Comparison of ENCODE assay signal across 19 cellular contexts in genomic region chr3:127320529-127321121, GRCh38. TPM values are rescaled to one million over a fixed set of nuclear protein-coding genes. Genes with fewer than 3 reads are reported as not detected.
DNase-seq lines count a peak whose midpoint lies in the region; ATAC-seq, FAIRE-seq and TF ChIP-seq lines count a peak whose summit lies in the region.
"Had no signal": no experiment of that assay in that cellular context is flagged by ENCODE, and none has a peak within 500 bp of the region (broad histone marks: within the 10 kb centered on the region; RNA-seq: fewer than 3 reads in every experiment).

No MANE protein-coding gene starts in this region.

- ATAC-seq in A549: no peak
- no peak for ATAC-seq in HCT116
- no peak for ATAC-seq in GM19452 (IDR thresholded peaks at IDR 0.05; ENCODE audit: unreplicated experiment)
- ATAC-seq in GM19467 (IDR thresholded peaks at IDR 0.05; ENCODE audit: unreplicated experiment): no peak
- ATAC-seq: left lobe of liver; stimulated activated naive CD8-positive, alpha-beta T cell treated with anti-CD3 and anti-CD28 coated beads, Interleukin-15, amount 100 ng/mL, for 72 hours had no signal

- H3K9me3 ChIP-seq in A549: no peaks in the 10 kb centered on the region
- no peaks in the 10 kb centered on the region for H3K9me3 ChIP-seq in HCT116 (ENCODE audit: control insufficient read depth in 1 of 2, insufficient read depth in 1 of 2, low read depth in 1 of 2, low read length in 2 of 2)
- H3K9me3 ChIP-seq in ascending aorta: no peaks in the 10 kb centered on the region
- H3K9me3 ChIP-seq: vagina had no signal

- H3K4me1 ChIP-seq in A549: no peaks in the 10 kb centered on the region
- H3K4me1 ChIP-seq in HCT116 (ENCODE audit: control insufficient read depth in 1 of 2, insufficient read depth in 2 of 2, low read length in 2 of 2): no peaks in the 10 kb centered on the region
- H3K4me1 ChIP-seq in ascending aorta: no peaks in the 10 kb centered on the region
- H3K4me1 ChIP-seq: vagina had no signal

- no peaks in the 10 kb centered on the region for H3K79me2 ChIP-seq in HCT116 (ENCODE audit: insufficient read depth, low read length)

- H3K4me2 ChIP-seq in A549 (no peak overlapping the region), HCT116 (ENCODE audit: low read length) (no peak overlapping the region)

- DNase-seq in A549 (ENCODE audit: low read depth in 1 of 2, low spot score in 1 of 2) (no peak), HCT116 (ENCODE audit: low read depth, low spot score) (no peak), RPMI8226 (peak; percentile 8), iPS DF 19.7 (ENCODE audit: low read depth, low spot score) (peak; percentile 12), mesenteric fat pad (ENCODE audit: low spot score) (no peak), ascending aorta (ENCODE audit: low spot score in 2 of 2) (no peak)
- DNase-seq: Calu3; hippocampal formation; Karpas-422; NCI-H1930; NCI-H524; stimulated activated naive CD8-positive, alpha-beta T cell treated with anti-CD3 and anti-CD28 coated beads, Interleukin-15, amount 100 ng/mL, for 72 hours; T-helper 1 cell had no signal

- no TSS peak for BruUV-seq in HCT116 (replicated peaks; lab: Mats Ljungman, UMichigan)

- no peaks in the 10 kb centered on the region for H4K20me1 ChIP-seq in HCT116 (ENCODE audit: insufficient read depth)

- no peak overlapping the region for H3K27ac ChIP-seq in A549
- no peak overlapping the region for H3K27ac ChIP-seq in HCT116 (ENCODE audit: low read depth, low read length)
- no peak overlapping the region for H3K27ac ChIP-seq in ascending aorta
- H3K27ac ChIP-seq: vagina had no signal

- no peaks in the 10 kb centered on the region for H3K9me2 ChIP-seq in HCT116 (ENCODE audit: insufficient read depth)

- intact Hi-C loops in HCT116 (cut with micrococcal nuclease) (no loop called here), ascending aorta (cut with DNase I) (no loop called here)

- 9% methylated on average over 3 of the region's 4 CpGs for WGBS in A549 (ENCODE audit: missing lambda C conversion rate)

- no peak for TF ChIP-seq EP300 in A549 (IDR thresholded peaks at IDR 0.05)

- no peak for FAIRE-seq in A549 (lab: Jason Lieb, UNC)
- FAIRE-seq: RCC 7860 had no signal

- H3K4me3 ChIP-seq in A549: no peak overlapping the region
- H3K4me3 ChIP-seq in HCT116 (replicated peaks in 1 of 2; ENCODE audit: low read depth in 1 of 2, low read length in 2 of 2): no peak overlapping the region
- H3K4me3 ChIP-seq in ascending aorta: no peak overlapping the region
- H3K4me3 ChIP-seq: vagina had no signal

- CTCF ChIA-PET in A549 (lab: Yijun Ruan, JAX): no interaction called here
- CTCF ChIA-PET in HCT116 (lab: Charles Lee): no interaction called here

- peaks cover 27% of the 10 kb centered on the region; the same call in 1 of the 2 replicates for H3K27me3 ChIP-seq in HCT116 (ENCODE audit: insufficient read depth, low read length)
- no peaks in the 10 kb centered on the region for H3K27me3 ChIP-seq in ascending aorta
- H3K27me3 ChIP-seq: vagina had no signal

- H3K36me3 ChIP-seq in HCT116 (ENCODE audit: control insufficient read depth in 1 of 2, insufficient read depth in 2 of 2, low read length in 2 of 2) (no peaks in the 10 kb centered on the region), ascending aorta (no peaks in the 10 kb centered on the region)
- H3K36me3 ChIP-seq: vagina had no signal

- TF ChIP-seq CTCF in A549 (IDR thresholded peaks at IDR 0.05) (no peak), HCT116 (IDR thresholded peaks at IDR 0.05 in 2 of 3, conservative IDR thresholded peaks at IDR 0.05 in 1 of 3; ENCODE audit: borderline replicate concordance in 1 of 3, insufficient read depth in 1 of 3, low read depth in 2 of 3, low read length in 2 of 3) (no peak), ascending aorta (IDR thresholded peaks at IDR 0.05) (no peak)

- TF ChIP-seq POLR2A in A549 (IDR thresholded peaks at IDR 0.05; ENCODE audit: low read length) (no peak), HCT116 (IDR thresholded peaks at IDR 0.05; ENCODE audit: borderline replicate concordance, extremely low read depth, insufficient read depth, insufficient read length) (no peak)

- no peak for TF ChIP-seq RAD21 in A549 (conservative IDR thresholded peaks at IDR 0.05 in 1 of 2, IDR thresholded peaks at IDR 0.05 in 1 of 2)
- TF ChIP-seq RAD21 in HCT116 (IDR thresholded peaks at IDR 0.05; ENCODE audit: low read depth): no peak

- no peak overlapping the region for H2AFZ ChIP-seq in HCT116 (ENCODE audit: low read depth, low read length, poor library complexity, severe bottlenecking)

- RAD21 ChIA-PET in HCT116 (lab: Charles Lee; ENCODE audit: low non-redundant PET in 1 of 2, low total read pairs in 2 of 2, uncharacterized antibody in 2 of 2, unreplicated experiment in 2 of 2): no interaction called here

- H3K9ac ChIP-seq in HCT116 (ENCODE audit: low read length): no peak overlapping the region

- POLR2A ChIA-PET in A549 (lab: Yijun Ruan, JAX) (no interaction called here), HCT116 (lab: Charles Lee) (no interaction called here)

TF ChIP-seq in A549, 52 proteins besides CTCF, POLR2A, EP300 and RAD21:
- TF ChIP-seq EHMT2 (IDR thresholded peaks at IDR 0.05; ENCODE audit: low read depth) (0 out of 2 replicates have a peak, but pooled peaks have one; percentile 26), REST (IDR thresholded peaks at IDR 0.05) (peak; percentile 77), CBX8 (IDR thresholded peaks at IDR 0.05) (no peak)

TF ChIP-seq in HCT116, 20 proteins besides CTCF, POLR2A, EP300 and RAD21:
- TF ChIP-seq TCF7L2 (IDR thresholded peaks at IDR 0.05; ENCODE audit: borderline replicate concordance, extremely low read depth, insufficient read depth, insufficient read length) (no peak), EZH2 (IDR thresholded peaks at IDR 0.05) (no peak), REST (IDR thresholded peaks at IDR 0.05; ENCODE audit: low read depth) (peak; percentile 79)

RNA-seq across cellular contexts. Expression of gene PRR20G, which starts 32.8 kb away (rescaled TPM):
- polyA plus RNA-seq in A549 (2011; rRNA removed): not detected in 2 replicates
- not detected in 2 replicates for polyA plus RNA-seq in A549 (2012; cell fraction: cytosol; rRNA removed)
- not detected in 2 replicates for polyA plus RNA-seq in A549 (2012; cell fraction: nucleus; rRNA removed)
- not detected in 3 replicates for polyA plus RNA-seq in A549 (2017; fragmentation: RNase III; extraction: RNeasy Plus Mini Kit Qiagen cat#74134 plus additional on column Dnase treatment)
- not detected in 2 replicates for polyA minus RNA-seq in A549 (2011; rRNA and poly(A)+ RNA removed)
- total RNA-seq in HCT116 (2021; ENCODE audit: unreplicated experiment): 0.30 TPM
- polyA plus RNA-seq in HCT116 (2012): 0.25 and 0.33 TPM in 2 replicates
- not detected for total RNA-seq in mesenteric fat pad
- total RNA-seq in ascending aorta: not detected
- total RNA-seq: Calu3, left lobe of liver, posterior vena cava, vagina had no signal

Comparison
In these comparisons a context has a peak if more than half of its experiments do, and no peak if none do; other contexts are left out.
1. DNase-seq: peak in RPMI8226 (single experiment) and iPS DF 19.7 (single experiment); none in A549 (0 of 2), HCT116 (single experiment), mesenteric fat pad (single experiment) and ascending aorta (0 of 2).
2. Of the 6 proteins assayed by ChIP-seq in both A549 and HCT116: peak only in A549: none; only in HCT116: none; in both: REST; in neither: 5.